Comparison of ENCODE assay signal across 8 cellular contexts in genomic region chr16:3306078-3306477, GRCh38. TPM values are rescaled to one million over a fixed set of nuclear protein-coding genes. Genes with fewer than 3 reads are reported as not detected.
DNase-seq lines count a peak whose midpoint lies in the region; TF ChIP-seq lines count a peak whose summit lies in the region.

No MANE protein-coding gene starts in this region.

- DNase-seq in chondrocyte (ENCODE audit: low spot score) (no peak), CD1c-positive myeloid dendritic cell (ENCODE audit: extremely low spot score) (no peak), AG08396 (ENCODE audit: low spot score) (no peak), NCI-H2227 (lab: John Stamatoyannopoulos, UW; ENCODE audit: unreplicated experiment) (no peak)
- no peak for DNase-seq in stimulated activated CD4-positive, alpha-beta T cell treated with anti-CD3 and anti-CD28 coated beads, Interleukin-2, amount 100 ng/mL, for 48 hours

- no peaks in the 10 kb centered on the region for H3K27me3 ChIP-seq in muscle layer of colon (ENCODE audit: control insufficient read depth in 1 of 2, insufficient read depth in 2 of 2, low read length in 2 of 2)

- H3K4me3 ChIP-seq in muscle layer of colon (ENCODE audit: low read depth in 1 of 2, low read length in 2 of 2): peak overlapping the region; percentile 63 to 66

- H3K27ac Mint-ChIP-seq in IgD-negative memory B cell: peak overlapping the region in 2 of 3 donors; percentile 88 to 91
- H3K27ac Mint-ChIP-seq in chondrocyte (ENCODE audit: unreplicated experiment): peak overlapping the region; percentile 89

- H3K36me3 ChIP-seq in muscle layer of colon (ENCODE audit: insufficient read depth, low read length): peaks cover 22% of the 10 kb centered on the region

- peaks cover 13% of the 10 kb centered on the region for H3K4me1 ChIP-seq in muscle layer of colon (ENCODE audit: insufficient read depth, low read length)

- peaks cover 28% of the 10 kb centered on the region for H3K9me3 ChIP-seq in muscle layer of colon (ENCODE audit: low read length)

- H3K36me3 Mint-ChIP-seq in IgD-negative memory B cell: peaks cover 21% of the 10 kb centered on the region
- H3K36me3 Mint-ChIP-seq in chondrocyte (ENCODE audit: low read depth): peaks cover 57% of the 10 kb centered on the region

- H3K9me3 Mint-ChIP-seq in IgD-negative memory B cell (peaks cover under 1 to 24% (median 19%) of the 10 kb centered on the region in 3 donors), chondrocyte (ENCODE audit: low read depth) (peaks cover 49% of the 10 kb centered on the region)

- H3K27me3 Mint-ChIP-seq in IgD-negative memory B cell: no peaks in the 10 kb centered on the region
- H3K27me3 Mint-ChIP-seq in chondrocyte (ENCODE audit: low read depth): no peaks in the 10 kb centered on the region

- H3K9ac ChIP-seq in muscle layer of colon (ENCODE audit: low read length): peak overlapping the region; percentile 53

- peaks cover 11 to 12% (median 11%) of the 10 kb centered on the region in 3 donors for H3K4me1 Mint-ChIP-seq in IgD-negative memory B cell
- H3K4me1 Mint-ChIP-seq in chondrocyte (ENCODE audit: low read depth): peaks cover 14% of the 10 kb centered on the region

- H3K27ac ChIP-seq in 22Rv1 (peak overlapping the region; percentile 90), muscle layer of colon (ENCODE audit: low read depth, low read length) (peak overlapping the region; percentile 80)

- peak overlapping the region; percentile 87 to 92 (median 90) for H3K4me3 Mint-ChIP-seq in IgD-negative memory B cell
- H3K4me3 Mint-ChIP-seq in chondrocyte (ENCODE audit: unreplicated experiment): peak overlapping the region; percentile 75

- TF ChIP-seq CTCF in 22Rv1 (IDR thresholded peaks at IDR 0.05): no peak
- TF ChIP-seq CTCF in chondrocyte (IDR thresholded peaks at IDR 0.05): no peak

RNA-seq across cellular contexts. Expression of gene ZNF75A, which starts 0.8 kb away (rescaled TPM):
- 27.1 TPM for polyA plus RNA-seq in IgD-negative memory B cell
- 20.9 to 22.0 TPM (median 21.6 TPM) in 3 replicates for total RNA-seq in chondrocyte

RNA-seq across cellular contexts. Expression of gene TIGD7, which starts 0.8 kb away (rescaled TPM):
- polyA plus RNA-seq in IgD-negative memory B cell: 4.4 TPM
- 5.4 to 7.1 TPM (median 6.2 TPM) in 3 replicates for total RNA-seq in chondrocyte

RNA-seq across cellular contexts. Expression of gene ZNF263, which starts 22.8 kb away (rescaled TPM):
- polyA plus RNA-seq in IgD-negative memory B cell: 61.3 TPM
- 22.9 to 28.2 TPM (median 24.6 TPM) in 3 replicates for total RNA-seq in chondrocyte

RNA-seq across cellular contexts. Expression of gene OR2C1, which starts 49.6 kb away (rescaled TPM):
- not detected for polyA plus RNA-seq in IgD-negative memory B cell
- not detected in 3 replicates for total RNA-seq in chondrocyte

RNA-seq across cellular contexts. Expression of gene MEFV, which starts 49.6 kb away (rescaled TPM):
- not detected for polyA plus RNA-seq in IgD-negative memory B cell
- total RNA-seq in chondrocyte: not detected in 3 replicates
